ENCODE assay signal across 19 cellular contexts in genomic region chr1:201665036-201665435, GRCh38.
DNase-seq lines count a peak whose midpoint lies in the region; ATAC-seq and TF ChIP-seq lines count a peak whose summit lies in the region.
"Had no signal": no experiment of that assay in that cellular context is flagged by ENCODE, and none has a peak within 500 bp of the region (broad histone marks: within the 10 kb centered on the region; RNA-seq: fewer than 3 reads in every experiment).

No MANE protein-coding gene starts in this region.

- WGBS in sigmoid colon, 2 donors = 81 to 93% methylated on average over 8 of the region's 8 CpGs

- no peak for TF ChIP-seq POLR2A in sigmoid colon (IDR thresholded peaks at IDR 0.05)

- peaks cover 0 to 1% (median 0%) of the 10 kb centered on the region in 4 donors for H3K4me1 ChIP-seq in sigmoid colon
- no peaks in the 10 kb centered on the region for H3K4me1 ChIP-seq in PC-9 (replicated peaks; ENCODE audit: insufficient read depth)

- H3K9me2 ChIP-seq in PC-9 (ENCODE audit: insufficient read depth) = no peaks in the 10 kb centered on the region

- no peaks in the 10 kb centered on the region for H3K36me3 ChIP-seq in sigmoid colon
- no peaks in the 10 kb centered on the region for H3K36me3 ChIP-seq in PC-9 (ENCODE audit: low read depth)

- TF ChIP-seq EP300 in sigmoid colon (IDR thresholded peaks at IDR 0.05) = no peak

- H3F3A ChIP-seq in PC-9 (ENCODE audit: insufficient read depth, low read depth) = no peaks in the 10 kb centered on the region

- H3K4me3 ChIP-seq in sigmoid colon = no peak overlapping the region
- no peak overlapping the region for H3K4me3 ChIP-seq in PC-9

- peak; percentile 68 for DNase-seq in Ammon's horn (ENCODE audit: low spot score)
- DNase-seq in anterior cingulate cortex (lab: John Stamatoyannopoulos, UW) = peak in 35 of 58 donors; percentile 17 to 79 (median 52)
- DNase-seq in hypothalamus (lab: John Stamatoyannopoulos, UW) = peak in 26 of 51 donors; percentile 11 to 69 (median 52)
- peak; percentile 58 for DNase-seq in pons (ENCODE audit: low spot score)
- no peak for DNase-seq in sigmoid colon
- no peak for DNase-seq in PC-9
- DNase-seq in cerebellar nuclear complex (lab: John Stamatoyannopoulos, UW) = no peak
- DNase-seq: Calu3; CD8-positive, alpha-beta memory T cell; DMS153; Kasumi-1; NCI-H1417; NCI-H1694 treated with DMSO at 0.1 percent for 48 hours; NCI-H2081 treated with DMSO at 0.1 percent for 48 hours; NCI-H526; SHP77 had no signal

- H3K27ac ChIP-seq in sigmoid colon (no peak overlapping the region), PC-9 (no peak overlapping the region)
- H3K27ac ChIP-seq: 22Rv1, C4-2B had no signal

- no peak overlapping the region for H2AFZ ChIP-seq in PC-9

- intact Hi-C loops in sigmoid colon (cut with DNase I) = loop anchor here (10.0 kb wide), 1 partner anchor 1570 kb away; no protein-coding TSS in a partner anchor
- intact Hi-C loops in PC-9 (cut with micrococcal nuclease; ENCODE audit: unreplicated experiment) = no loop called here

- H3K4me2 ChIP-seq in PC-9 = no peak overlapping the region

- no peaks in the 10 kb centered on the region; the same call in 1 of the 2 replicates for H4K20me1 ChIP-seq in PC-9 (ENCODE audit: insufficient read depth)

- TF ChIP-seq CTCF in sigmoid colon (IDR thresholded peaks at IDR 0.05) = no peak
- TF ChIP-seq CTCF in PC-9 (conservative IDR thresholded peaks at IDR 0.05) = no peak

- H3K9me3 ChIP-seq in sigmoid colon (no peaks in the 10 kb centered on the region), PC-9 (ENCODE audit: insufficient read depth, low read depth) (no peaks in the 10 kb centered on the region)

- CTCF ChIA-PET in PC-9 (lab: Charles Lee) = interaction anchor here (0.7 kb wide), 1 partner anchor 58 kb away, joined by 7 read pairs; no protein-coding TSS in a partner anchor

- H3K27me3 ChIP-seq in sigmoid colon (no peaks in the 10 kb centered on the region), PC-9 (ENCODE audit: insufficient read depth, low read depth) (no peaks in the 10 kb centered on the region)

- no peak for ATAC-seq in GM21717 (IDR thresholded peaks at IDR 0.05; ENCODE audit: unreplicated experiment)

- POLR2A ChIA-PET in PC-9 (lab: Charles Lee; ENCODE audit: unreplicated experiment) = no interaction called here

- H3K79me2 ChIP-seq in PC-9 (ENCODE audit: low read depth) = no peaks in the 10 kb centered on the region

- no TSS peak for BruUV-seq in PC-9 (replicated peaks; lab: Mats Ljungman, UMichigan)

Comparison
In these comparisons a context has a peak if more than half of its experiments do, and no peak if none do; other contexts are left out.
1. DNase-seq: peak in Ammon's horn (single experiment), anterior cingulate cortex (35 of 58), hypothalamus (26 of 51) and pons (single experiment); none in sigmoid colon (single experiment), PC-9 (0 of 2) and cerebellar nuclear complex (0 of 2).